Comparison of ENCODE assay signal across 8 cellular contexts in genomic region chr2:239002960-239003932, GRCh38.
A peak's percentile ranks its signal among the peaks of the same experiment; 100 is the strongest.
DNase-seq lines count a peak whose midpoint lies in the region; ATAC-seq and TF ChIP-seq lines count a peak whose summit lies in the region.

No MANE protein-coding gene starts in this region.

- H3K4me3 Mint-ChIP-seq in HFFc6 = peak overlapping the region; percentile 84
- H3K4me3 Mint-ChIP-seq in natural killer cell treated with Interleukin-12 subunit alpha and Interleukin-12 subunit beta and Interleukin-15 and Interleukin-18, amount 100 ng/mL, for 72 hours = no peak overlapping the region

- H3K27me3 Mint-ChIP-seq in HFFc6 (ENCODE audit: insufficient read depth) = peaks cover 9% of the 10 kb centered on the region
- peaks cover 17 to 31% of the 10 kb centered on the region in 2 donors for H3K27me3 Mint-ChIP-seq in natural killer cell treated with Interleukin-12 subunit alpha and Interleukin-12 subunit beta and Interleukin-15 and Interleukin-18, amount 100 ng/mL, for 72 hours

- H3K4me3 ChIP-seq in right atrium auricular region = peak overlapping the region; percentile 6 to 33

- TF ChIP-seq CTCF in HFFc6 (IDR thresholded peaks at IDR 0.05) (peak; percentile 68), right atrium auricular region (IDR thresholded peaks at IDR 0.05) (no peak)

- no peaks in the 10 kb centered on the region for H3K27me3 ChIP-seq in right atrium auricular region

- DNase-seq in HFFc6 (peak; percentile 73), astrocyte of the hippocampus (ENCODE audit: low read depth, low spot score) (peak; percentile 37), right atrium auricular region (ENCODE audit: low spot score) (no peak), stromal cell of bone marrow (ENCODE audit: low read depth) (peak; percentile 73), SW480 (ENCODE audit: low spot score) (no peak)
- DNase-seq in stimulated activated naive CD8-positive, alpha-beta T cell treated with anti-CD3 and anti-CD28 coated beads, Interleukin-15, Interleukin-2, amounts not matched to agents 100 U/mL and 50 U/mL, for 24 hours = no peak
- DNase-seq in natural killer cell treated with Interleukin-12 subunit alpha and Interleukin-12 subunit beta and Interleukin-15 and Interleukin-18, amount 100 ng/mL, for 72 hours (ENCODE audit: low spot score) = no peak

- no peak for ATAC-seq in stimulated activated naive CD8-positive, alpha-beta T cell treated with anti-CD3 and anti-CD28 coated beads, Interleukin-15, Interleukin-2, amounts not matched to agents 100 U/mL and 50 U/mL, for 24 hours
- no peak for ATAC-seq in HG03025 (IDR thresholded peaks at IDR 0.05; ENCODE audit: low FRiP score, unreplicated experiment)
- ATAC-seq in natural killer cell treated with Interleukin-12 subunit alpha and Interleukin-12 subunit beta and Interleukin-15 and Interleukin-18, amount 100 ng/mL, for 72 hours = no peak

- H3K36me3 ChIP-seq in right atrium auricular region = no peaks in the 10 kb centered on the region

- no peaks in the 10 kb centered on the region for H3K4me1 ChIP-seq in right atrium auricular region

- peak overlapping the region; percentile 79 for H3K27ac Mint-ChIP-seq in HFFc6
- no peak overlapping the region for H3K27ac Mint-ChIP-seq in natural killer cell treated with Interleukin-12 subunit alpha and Interleukin-12 subunit beta and Interleukin-15 and Interleukin-18, amount 100 ng/mL, for 72 hours

- H3K9me3 ChIP-seq in right atrium auricular region = peaks cover 0 to 12% of the 10 kb centered on the region in 2 donors

- H3K36me3 Mint-ChIP-seq in HFFc6 (ENCODE audit: low read depth) = no peaks in the 10 kb centered on the region; the same call in 1 of the 2 replicates
- H3K36me3 Mint-ChIP-seq in natural killer cell treated with Interleukin-12 subunit alpha and Interleukin-12 subunit beta and Interleukin-15 and Interleukin-18, amount 100 ng/mL, for 72 hours = no peaks in the 10 kb centered on the region

- no peaks in the 10 kb centered on the region for H3K9me3 Mint-ChIP-seq in HFFc6
- no peaks in the 10 kb centered on the region for H3K9me3 Mint-ChIP-seq in natural killer cell treated with Interleukin-12 subunit alpha and Interleukin-12 subunit beta and Interleukin-15 and Interleukin-18, amount 100 ng/mL, for 72 hours

- peaks cover 40% of the 10 kb centered on the region for H3K4me1 Mint-ChIP-seq in HFFc6 (ENCODE audit: low read depth)
- no peaks in the 10 kb centered on the region for H3K4me1 Mint-ChIP-seq in natural killer cell treated with Interleukin-12 subunit alpha and Interleukin-12 subunit beta and Interleukin-15 and Interleukin-18, amount 100 ng/mL, for 72 hours (ENCODE audit: low read depth in 2 of 2)

- H3K27ac ChIP-seq in right atrium auricular region = peak overlapping the region; percentile 17 to 35

Comparison
In these comparisons a context has a peak if more than half of its experiments do, and no peak if none do; other contexts are left out.
1. DNase-seq: peak in HFFc6 (single experiment), astrocyte of the hippocampus (single experiment) and stromal cell of bone marrow (single experiment); none in right atrium auricular region (single experiment), stimulated activated naive CD8-positive, alpha-beta T cell treated with anti-CD3 and anti-CD28 coated beads, Interleukin-15, Interleukin-2, amounts not matched to agents 100 U/mL and 50 U/mL, for 24 hours (single experiment), natural killer cell treated with Interleukin-12 subunit alpha and Interleukin-12 subunit beta and Interleukin-15 and Interleukin-18, amount 100 ng/mL, for 72 hours (single experiment) and SW480 (single experiment).